ENCODE assay signal across 9 cellular contexts in the genomic region with DNA sequence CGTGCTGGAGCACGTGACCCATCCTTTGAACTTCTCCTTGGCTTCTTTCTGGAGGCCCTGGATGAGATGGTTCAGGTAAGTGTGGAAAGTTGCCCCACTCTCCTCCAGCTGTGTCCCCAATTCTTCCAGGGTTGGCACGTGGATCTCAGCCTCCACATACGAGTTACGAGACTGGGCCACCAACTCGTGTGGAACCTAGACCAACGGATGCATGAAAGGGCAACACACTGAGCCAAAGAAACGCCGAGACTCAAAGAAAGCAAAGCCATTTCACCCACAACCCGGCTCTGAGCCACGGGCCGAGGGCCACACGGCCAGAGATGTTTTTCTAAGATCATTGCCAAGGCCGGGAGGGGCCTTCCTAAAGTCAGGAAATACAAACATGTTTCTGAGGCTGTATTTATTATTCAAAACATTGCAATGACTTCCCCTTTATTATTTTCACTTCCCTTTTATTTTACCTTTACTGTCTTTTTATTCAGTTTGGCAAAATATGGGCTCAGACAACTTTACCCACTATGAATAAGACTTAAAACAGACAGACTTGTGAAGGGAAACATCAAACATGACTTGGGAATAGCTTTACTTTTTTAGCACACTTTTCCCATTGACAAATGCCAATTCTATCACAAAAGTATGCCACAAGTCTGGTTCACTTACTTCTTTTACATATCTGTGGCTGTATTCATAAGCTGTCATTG.
DNase-seq lines count a peak whose midpoint lies in the region; ATAC-seq and TF ChIP-seq lines count a peak whose summit lies in the region.
"Had no signal": no experiment of that assay in that cellular context is flagged by ENCODE, and none has a peak within 500 bp of the region (broad histone marks: within the 10 kb centered on the region; RNA-seq: fewer than 3 reads in every experiment).

No MANE protein-coding gene starts in this region.

- H3K27ac ChIP-seq in stomach (peak overlapping the region; percentile 44 to 75 (median 68)), neural progenitor cell (no peak overlapping the region)

- no peak overlapping the region for H3K4me3 Mint-ChIP-seq in neural progenitor cell

- 26 to 58% (median 47%) methylated on average over 14 of the region's 14 CpGs for WGBS in stomach, 5 donors

- TF ChIP-seq CTCF in foreskin fibroblast (IDR thresholded peaks at IDR 0.05; ENCODE audit: low read depth, low read length) (no peak), stomach (IDR thresholded peaks at IDR 0.05) (no peak), neural progenitor cell (IDR thresholded peaks at IDR 0.05) (no peak)

- no peak for TF ChIP-seq EP300 in stomach (IDR thresholded peaks at IDR 0.05)

- H2AFZ ChIP-seq in neural progenitor cell (replicated peaks) = no peak overlapping the region

- no peaks in the 10 kb centered on the region for H3K9me3 Mint-ChIP-seq in neural progenitor cell

- H3K36me3 ChIP-seq in stomach = peaks cover 14 to 80% (median 57%) of the 10 kb centered on the region in 4 donors
- H3K36me3 ChIP-seq in neural progenitor cell = no peaks in the 10 kb centered on the region

- H4K20me1 ChIP-seq in neural progenitor cell (ENCODE audit: low read depth) = no peaks in the 10 kb centered on the region

- peaks cover 9% of the 10 kb centered on the region for H3K27me3 Mint-ChIP-seq in neural progenitor cell (ENCODE audit: insufficient read depth, low read depth)

- peak; percentile 45 to 76 for DNase-seq in foreskin fibroblast
- DNase-seq in stomach = no peak
- no peak for DNase-seq in kidney glomerular epithelial cell (lab: John Stamatoyannopoulos, UW)
- DNase-seq in neural progenitor cell (ENCODE audit: low spot score) = no peak
- no peak for DNase-seq in LoVo (ENCODE audit: low spot score)
- no peak for DNase-seq in stimulated activated CD4-positive, alpha-beta T cell treated with anti-CD3 and anti-CD28 coated beads, Interleukin-15, amount 100 ng/mL, for 24 hours
- DNase-seq: NCI-H2107 had no signal

- no peaks in the 10 kb centered on the region for H3F3A ChIP-seq in neural progenitor cell (ENCODE audit: low read depth)

- no peak overlapping the region for H3K4me3 ChIP-seq in foreskin fibroblast (ENCODE audit: low read depth in 1 of 2, low read length in 2 of 2)
- no peak overlapping the region for H3K4me3 ChIP-seq in stomach
- no peak overlapping the region for H3K4me3 ChIP-seq in neural progenitor cell

- no peak overlapping the region for H3K27ac Mint-ChIP-seq in neural progenitor cell

- no peak overlapping the region for H3K9ac ChIP-seq in neural progenitor cell

- intact Hi-C loops in stomach (cut with DNase I; ENCODE audit: low total_unique reads) = no loop called here

- no peaks in the 10 kb centered on the region for H3K9me3 ChIP-seq in stomach
- H3K9me3 ChIP-seq in neural progenitor cell (ENCODE audit: low read depth) = no peaks in the 10 kb centered on the region

- TF ChIP-seq POLR2A in stomach (IDR thresholded peaks at IDR 0.05) = no peak

- no peaks in the 10 kb centered on the region for H3K27me3 ChIP-seq in stomach
- no peaks in the 10 kb centered on the region for H3K27me3 ChIP-seq in neural progenitor cell

- ATAC-seq in GM18867 (IDR thresholded peaks at IDR 0.05; ENCODE audit: unreplicated experiment) = peak; percentile 41
- peak; percentile 49 for ATAC-seq in HG03135 (IDR thresholded peaks at IDR 0.05; ENCODE audit: unreplicated experiment)

- H3K4me1 ChIP-seq in stomach (peaks cover 34 to 93% (median 75%) of the 10 kb centered on the region in 4 donors), neural progenitor cell (no peaks in the 10 kb centered on the region)

- peaks cover 3% of the 10 kb centered on the region for H3K36me3 Mint-ChIP-seq in neural progenitor cell

- peaks cover 10% of the 10 kb centered on the region for H3K4me1 Mint-ChIP-seq in neural progenitor cell

- H3K4me2 ChIP-seq in neural progenitor cell = no peak overlapping the region

- H3K79me2 ChIP-seq in neural progenitor cell (ENCODE audit: low read depth) = no peaks in the 10 kb centered on the region

Comparison
In these comparisons a context has a peak if more than half of its experiments do, and no peak if none do; other contexts are left out.
1. DNase-seq: peak in foreskin fibroblast (2 of 2); none in stomach (single experiment), kidney glomerular epithelial cell (single experiment), neural progenitor cell (single experiment), LoVo (single experiment) and stimulated activated CD4-positive, alpha-beta T cell treated with anti-CD3 and anti-CD28 coated beads, Interleukin-15, amount 100 ng/mL, for 24 hours (single experiment).